ENCODE assay signal across 15 cellular contexts in the genomic region with DNA sequence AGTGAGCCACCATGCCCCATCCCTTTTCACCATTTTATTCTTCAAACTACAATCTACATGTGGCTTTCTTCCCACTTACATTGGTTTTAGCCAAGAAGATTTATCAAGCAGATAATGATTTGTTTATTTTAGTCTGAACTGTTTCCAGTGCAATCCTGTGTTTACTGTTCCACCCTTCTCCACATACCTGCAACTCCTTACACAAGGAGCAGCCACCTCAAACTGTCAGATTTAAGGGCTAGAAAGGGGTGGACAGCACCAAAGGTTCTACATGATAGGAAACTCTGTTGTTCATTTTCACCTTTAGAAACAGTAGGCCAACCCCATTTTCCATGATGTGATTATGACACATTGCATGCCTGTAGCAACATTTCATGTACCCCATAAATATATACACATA. TPM values are rescaled to one million over a fixed set of nuclear protein-coding genes. Genes with fewer than 3 reads are reported as not detected.
DNase-seq lines count a peak whose midpoint lies in the region; ATAC-seq, FAIRE-seq and TF ChIP-seq lines count a peak whose summit lies in the region.
"Had no signal": no experiment of that assay in that cellular context is flagged by ENCODE, and none has a peak within 500 bp of the region (broad histone marks: within the 10 kb centered on the region; RNA-seq: fewer than 3 reads in every experiment).

No MANE protein-coding gene starts in this region.

- H3K27ac Mint-ChIP-seq in IgD-negative memory B cell, result peak overlapping the region in 2 of 3 donors; percentile 67 to 86
- H3K27ac Mint-ChIP-seq in nephron, result no peak overlapping the region

- H3K4me2 ChIP-seq in SK-N-SH, result peak overlapping the region; percentile 81
- H3K4me2 ChIP-seq in GM12878 (ENCODE audit: control insufficient read depth, insufficient read depth), result peak overlapping the region; percentile 99; the same call in 1 of the 2 replicates

- CTCF ChIA-PET in SK-N-SH (lab: Yijun Ruan, JAX), result no interaction called here
- CTCF ChIA-PET in GM12878 (lab: Yijun Ruan, JAX), result interaction anchor here (4.6 to 6.4 kb wide), 2 partner anchors 15 to 16 kb away, joined by 23 to 66 read pairs; partner anchors contain the start of gene RPL27

- RAD21 ChIA-PET in GM12878 (lab: Charles Lee; ENCODE audit: unreplicated experiment), result no interaction called here

- H3K9me2 ChIP-seq in SK-N-SH, result no peaks in the 10 kb centered on the region

- no TSS peak for BruUV-seq in GM12878 (replicated peaks; lab: Mats Ljungman, UMichigan)

- in situ Hi-C loops in GM12878 (cut with MboI), result no loop called here

- no peak for TF ChIP-seq POLR2A in GM12878 (IDR thresholded peaks at IDR 0.05; ENCODE audit: low read depth, low read length)

- H4K20me1 ChIP-seq in SK-N-SH (ENCODE audit: insufficient read depth) (peaks cover 5% of the 10 kb centered on the region; the same call in 1 of the 2 replicates), GM12878 (ENCODE audit: control insufficient read depth, insufficient read depth) (no peaks in the 10 kb centered on the region)

- H2AFZ ChIP-seq in SK-N-SH (ENCODE audit: low read depth) (no peak overlapping the region), GM12878 (ENCODE audit: control insufficient read depth, low read depth, low read length) (no peak overlapping the region)

- no peak overlapping the region for H3K9ac ChIP-seq in SK-N-SH
- H3K9ac ChIP-seq in GM12878 (ENCODE audit: control insufficient read depth, insufficient read depth, low read length), result no peak overlapping the region

- H3K4me1 ChIP-seq in SK-N-SH (ENCODE audit: control insufficient read depth in 1 of 2, insufficient read depth in 2 of 2, low read depth in 1 of 2, low read length in 1 of 2) (peaks cover 10 to 12% of the 10 kb centered on the region in 2 experiments; a peak in 2 of 4 replicates), GM12878 (ENCODE audit: control insufficient read depth, insufficient read depth, low read length) (peaks cover 29% of the 10 kb centered on the region)

- H3K4me1 Mint-ChIP-seq in IgD-negative memory B cell (peaks cover 22 to 37% (median 35%) of the 10 kb centered on the region in 3 donors), nephron (peaks cover 25% of the 10 kb centered on the region)

- TF ChIP-seq CTCF in SK-N-SH (IDR thresholded peaks at IDR 0.05) (no peak), GM12878 (IDR thresholded peaks at IDR 0.05 in 2 of 3, conservative IDR thresholded peaks at IDR 0.05 in 1 of 3; ENCODE audit: control insufficient read depth in 2 of 3, extremely low read depth in 1 of 3, insufficient read depth in 1 of 3, low read depth in 3 of 3, low read length in 3 of 3) (no peak), nephron (IDR thresholded peaks at IDR 0.05; ENCODE audit: unreplicated experiment in 3 of 3) (no peak)

- intact Hi-C loops in GM12878 (cut with micrococcal nuclease; ENCODE audit: unreplicated experiment), result no loop called here
- intact Hi-C loops in head of caudate nucleus (cut with DNase I), result no loop called here

- SMC1A ChIA-PET in GM12878 (lab: Charles Lee; ENCODE audit: uncharacterized antibody, unreplicated experiment), result no interaction called here

- TF ChIP-seq EP300 in SK-N-SH (IDR thresholded peaks at IDR 0.05; ENCODE audit: borderline replicate concordance in 1 of 2, low read depth in 1 of 2, low read length in 1 of 2) (no peak), GM12878 (IDR thresholded peaks at IDR 0.05; ENCODE audit: borderline replicate concordance in 1 of 2, control insufficient read depth in 1 of 2, low read depth in 2 of 2, low read length in 2 of 2) (no peak)

- peaks cover 11 to 23% of the 10 kb centered on the region in 2 experiments for H3K36me3 ChIP-seq in SK-N-SH (replicated peaks in 1 of 2; ENCODE audit: control insufficient read depth in 1 of 2, insufficient read depth in 2 of 2, low read length in 1 of 2)
- peaks cover 1 to 7% of the 10 kb centered on the region in 2 experiments for H3K36me3 ChIP-seq in GM12878 (ENCODE audit: control insufficient read depth in 2 of 2, insufficient read depth in 2 of 2, low read length in 1 of 2)

- H3F3A ChIP-seq in SK-N-SH (replicated peaks; ENCODE audit: insufficient read depth), result peaks cover 8% of the 10 kb centered on the region

- H3K9me3 Mint-ChIP-seq in IgD-negative memory B cell (no peaks in the 10 kb centered on the region), nephron (no peaks in the 10 kb centered on the region)

- H3K36me3 Mint-ChIP-seq in IgD-negative memory B cell, result peaks cover 3% of the 10 kb centered on the region
- peaks cover 23% of the 10 kb centered on the region for H3K36me3 Mint-ChIP-seq in nephron (ENCODE audit: low read depth)

- POLR2A ChIA-PET in SK-N-SH (lab: Yijun Ruan, JAX), result interaction anchor here (1.5 kb wide), 1 partner anchor 16 kb away, joined by 4 read pairs; the partner anchor contains the start of gene RPL27
- POLR2A ChIA-PET in GM12878 (lab: Charles Lee), result no interaction called here

- H3K27me3 ChIP-seq in SK-N-SH (ENCODE audit: insufficient read depth), result no peaks in the 10 kb centered on the region
- H3K27me3 ChIP-seq in GM12878 (replicated peaks in 1 of 2; ENCODE audit: control insufficient read depth in 2 of 2, insufficient read depth in 2 of 2, low read length in 1 of 2), result no peaks in the 10 kb centered on the region
- H3K27me3 ChIP-seq: adrenal gland, thyroid gland had no signal

- peaks cover 66% of the 10 kb centered on the region for H3K79me2 ChIP-seq in SK-N-SH (ENCODE audit: insufficient read depth)
- peaks cover 43% of the 10 kb centered on the region for H3K79me2 ChIP-seq in GM12878 (ENCODE audit: control insufficient read depth, insufficient read depth, low read length)

- H3K9me3 ChIP-seq in SK-N-SH, result no peaks in the 10 kb centered on the region
- H3K9me3 ChIP-seq in GM12878 (replicated peaks; ENCODE audit: control insufficient read depth, insufficient read depth, low read length), result no peaks in the 10 kb centered on the region
- H3K9me3 ChIP-seq: adrenal gland, MG63, thyroid gland had no signal

- TF ChIP-seq RAD21 in SK-N-SH (IDR thresholded peaks at IDR 0.05; ENCODE audit: low read length), result no peak
- TF ChIP-seq RAD21 in GM12878 (IDR thresholded peaks at IDR 0.05; ENCODE audit: insufficient read depth, low read depth, low read length), result no peak

- H3K27ac ChIP-seq in SK-N-SH (ENCODE audit: low read depth in 2 of 2, low read length in 1 of 2) (no peak overlapping the region), GM12878 (ENCODE audit: control insufficient read depth, insufficient read depth) (no peak overlapping the region)
- H3K27ac ChIP-seq: adrenal gland had no signal

- no peak for FAIRE-seq in GM12878 (lab: Jason Lieb, UNC)
- FAIRE-seq: endometrium had no signal

- H3K4me3 ChIP-seq in SK-N-SH (ENCODE audit: low read depth in 2 of 2, low read length in 1 of 2) (no peak overlapping the region; a peak in 1 of 4 replicates), GM12878 (peak overlapping the region; percentile 94)
- H3K4me3 ChIP-seq: thyroid gland had no signal

- no peaks in the 10 kb centered on the region for H3K27me3 Mint-ChIP-seq in IgD-negative memory B cell
- no peaks in the 10 kb centered on the region for H3K27me3 Mint-ChIP-seq in nephron (ENCODE audit: low read depth)

- ATAC-seq in SK-N-SH treated with all-trans-retinoic acid at 6 μM for 48 hours (no peak), GM12878 (no peak)
- ATAC-seq: sciatic nerve had no signal

- DNase-seq in SK-N-SH (no peak), GM12878 (ENCODE audit: low read depth, low spot score) (no peak), head of caudate nucleus (no peak), SKM-1 treated with dmso at 0.1 percent for 144 hours (lab: John Stamatoyannopoulos, UW; ENCODE audit: unreplicated experiment) (no peak), COLO668 (lab: John Stamatoyannopoulos, UW; ENCODE audit: unreplicated experiment) (no peak)
- DNase-seq: 8988T; activated CD4-positive, CD25-positive, alpha-beta regulatory T cell; adrenal gland; MG63; thyroid gland had no signal

- peak overlapping the region; percentile 33 to 92 (median 76) for H3K4me3 Mint-ChIP-seq in IgD-negative memory B cell
- H3K4me3 Mint-ChIP-seq in nephron, result peak overlapping the region; percentile 92 to 95 (median 95)

RNA-seq across cellular contexts. Expression of gene RUNDC1, which starts 1.9 kb away (rescaled TPM):
- polyA plus RNA-seq in SK-N-SH (2012; rRNA removed), result 9.0 and 9.5 TPM in 2 replicates
- polyA plus RNA-seq in SK-N-SH (2012; cell fraction: cytosol; rRNA removed), result 6.1 and 7.4 TPM in 2 replicates
- polyA plus RNA-seq in SK-N-SH (2012; cell fraction: nucleus; rRNA removed), result 10.4 and 11.6 TPM in 2 replicates
- polyA plus RNA-seq in IgD-negative memory B cell, result 24.0 TPM
- total RNA-seq in GM12878 (2013; cell fraction: nucleolus; rRNA removed), result 68.6 and 75.5 TPM in 2 replicates
- total RNA-seq in GM12878 (2014; rRNA removed), result 8.1 and 8.3 TPM in 2 replicates
- 5.7 and 5.9 TPM in 2 replicates for total RNA-seq in GM12878 (2014; rRNA removed; fragmentation: Illumina TruSeq; extraction: Trizol)
- 9.0 and 9.5 TPM in 2 replicates for total RNA-seq in GM12878 (2021)
- polyA plus RNA-seq in GM12878 (2011; ENCODE audit: low read depth), result 6.1 TPM
- 10.7 and 15.6 TPM in 2 replicates for polyA plus RNA-seq in GM12878 (2011; rRNA removed)
- polyA plus RNA-seq in GM12878 (2011; cell fraction: cytosol; rRNA removed), result 12.6 and 14.7 TPM in 2 replicates
- 11.4 and 15.9 TPM in 2 replicates for polyA plus RNA-seq in GM12878 (2011; cell fraction: nucleus; rRNA removed)
- 8.3 and 11.7 TPM in 2 replicates for polyA plus RNA-seq in GM12878 (2012)
- 6.1 and 8.2 TPM in 2 replicates for polyA plus RNA-seq in GM12878 (2014; fragmentation: Illumina TruSeq; extraction: Trizol)
- 1 to 10 TPM; 2.9 to 3.0 TPM for polyA plus RNA-seq in GM12878 (2014; fragmentation: Nextera tagmentation; extraction: Ambion mirVana)
- 7.1 and 7.2 TPM in 2 replicates for polyA plus RNA-seq in GM12878 (2014; rRNA removed)
- 1 to 10 TPM; 8.7 to 9.6 TPM for polyA plus RNA-seq in GM12878 (2016; fragmentation: Nextera tagmentation; extraction: Ambion mirVana)
- 22.2 and 26.2 TPM in 2 replicates for polyA minus RNA-seq in GM12878 (2011; rRNA and poly(A)+ RNA removed)
- polyA minus RNA-seq in GM12878 (2011; cell fraction: cytosol; rRNA and poly(A)+ RNA removed), result 4.7 and 5.6 TPM in 2 replicates
- 8.2 and 14.3 TPM in 2 replicates for polyA minus RNA-seq in GM12878 (2011; cell fraction: nucleus; rRNA and poly(A)+ RNA removed)

RNA-seq across cellular contexts. Expression of gene PTGES3L, which starts 2.4 kb away (rescaled TPM):
- polyA plus RNA-seq in SK-N-SH (2012; rRNA removed), result 1.4 and 1.7 TPM in 2 replicates
- 1.7 TPM in 2 replicates for polyA plus RNA-seq in SK-N-SH (2012; cell fraction: cytosol; rRNA removed)
- 1.9 and 2.6 TPM in 2 replicates for polyA plus RNA-seq in SK-N-SH (2012; cell fraction: nucleus; rRNA removed)
- 1.4 TPM for polyA plus RNA-seq in IgD-negative memory B cell
- 5.3 and 6.7 TPM in 2 replicates for total RNA-seq in GM12878 (2013; cell fraction: nucleolus; rRNA removed)
- total RNA-seq in GM12878 (2014; rRNA removed), result 0.11 and 0.38 TPM in 2 replicates
- total RNA-seq in GM12878 (2014; rRNA removed; fragmentation: Illumina TruSeq; extraction: Trizol), result 0.40 and 0.46 TPM in 2 replicates
- total RNA-seq in GM12878 (2021), result 0.51 and 0.62 TPM in 2 replicates
- 1.6 TPM for polyA plus RNA-seq in GM12878 (2011; ENCODE audit: low read depth)
- 1.6 and 1.8 TPM in 2 replicates for polyA plus RNA-seq in GM12878 (2011; rRNA removed)
- polyA plus RNA-seq in GM12878 (2011; cell fraction: cytosol; rRNA removed), result 1.0 and 1.1 TPM in 2 replicates
- polyA plus RNA-seq in GM12878 (2011; cell fraction: nucleus; rRNA removed), result 2.4 and 2.7 TPM in 2 replicates
- 1.8 and 2.1 TPM in 2 replicates for polyA plus RNA-seq in GM12878 (2012)
- polyA plus RNA-seq in GM12878 (2014; fragmentation: Illumina TruSeq; extraction: Trizol), result 0.68 and 0.73 TPM in 2 replicates
- 1 to 10 TPM in 1 of 2 experiments, under 1 TPM in 1; 0.58 to 1.3 TPM for polyA plus RNA-seq in GM12878 (2014; fragmentation: Nextera tagmentation; extraction: Ambion mirVana)
- 0.94 and 1.3 TPM in 2 replicates for polyA plus RNA-seq in GM12878 (2014; rRNA removed)
- 1 to 10 TPM; 1.9 to 2.3 TPM for polyA plus RNA-seq in GM12878 (2016; fragmentation: Nextera tagmentation; extraction: Ambion mirVana)
- 2.7 and 2.9 TPM in 2 replicates for polyA minus RNA-seq in GM12878 (2011; rRNA and poly(A)+ RNA removed)
- polyA minus RNA-seq in GM12878 (2011; cell fraction: cytosol; rRNA and poly(A)+ RNA removed), result 0.52 and 1.5 TPM in 2 replicates
- polyA minus RNA-seq in GM12878 (2011; cell fraction: nucleus; rRNA and poly(A)+ RNA removed), result 3.3 and 5.4 TPM in 2 replicates

RNA-seq across cellular contexts. Expression of gene RPL27, which starts 16.0 kb away (rescaled TPM):
- 4,890 and 6,383 TPM in 2 replicates for polyA plus RNA-seq in SK-N-SH (2012; rRNA removed)
- 5,586 and 7,027 TPM in 2 replicates for polyA plus RNA-seq in SK-N-SH (2012; cell fraction: cytosol; rRNA removed)
- 1,500 and 1,605 TPM in 2 replicates for polyA plus RNA-seq in SK-N-SH (2012; cell fraction: nucleus; rRNA removed)
- 2,481 TPM for polyA plus RNA-seq in IgD-negative memory B cell
- 190 and 218 TPM in 2 replicates for total RNA-seq in GM12878 (2013; cell fraction: nucleolus; rRNA removed)
- 2,683 and 2,694 TPM in 2 replicates for total RNA-seq in GM12878 (2014; rRNA removed)
- 3,457 and 3,568 TPM in 2 replicates for total RNA-seq in GM12878 (2014; rRNA removed; fragmentation: Illumina TruSeq; extraction: Trizol)
- 1,748 and 1,834 TPM in 2 replicates for total RNA-seq in GM12878 (2021)
- 4,159 TPM for polyA plus RNA-seq in GM12878 (2011; ENCODE audit: low read depth)
- 5,833 and 6,934 TPM in 2 replicates for polyA plus RNA-seq in GM12878 (2011; rRNA removed)
- polyA plus RNA-seq in GM12878 (2011; cell fraction: cytosol; rRNA removed), result 3,548 and 5,355 TPM in 2 replicates
- polyA plus RNA-seq in GM12878 (2011; cell fraction: nucleus; rRNA removed), result 1,437 and 1,774 TPM in 2 replicates
- 4,995 and 5,015 TPM in 2 replicates for polyA plus RNA-seq in GM12878 (2012)
- polyA plus RNA-seq in GM12878 (2014; fragmentation: Illumina TruSeq; extraction: Trizol), result 5,212 and 5,530 TPM in 2 replicates
- polyA plus RNA-seq in GM12878 (2014; fragmentation: Nextera tagmentation; extraction: Ambion mirVana), result 1,000 to 10,000 TPM; 4,376 to 4,686 TPM
- 3,489 and 4,101 TPM in 2 replicates for polyA plus RNA-seq in GM12878 (2014; rRNA removed)
- 1,000 to 10,000 TPM; 2,215 to 2,394 TPM for polyA plus RNA-seq in GM12878 (2016; fragmentation: Nextera tagmentation; extraction: Ambion mirVana)
- 802 and 808 TPM in 2 replicates for polyA minus RNA-seq in GM12878 (2011; rRNA and poly(A)+ RNA removed)
- 414 and 501 TPM in 2 replicates for polyA minus RNA-seq in GM12878 (2011; cell fraction: cytosol; rRNA and poly(A)+ RNA removed)
- polyA minus RNA-seq in GM12878 (2011; cell fraction: nucleus; rRNA and poly(A)+ RNA removed), result 173 and 223 TPM in 2 replicates

RNA-seq across cellular contexts. Expression of gene AARSD1, which starts 18.0 kb away (rescaled TPM):
- polyA plus RNA-seq in SK-N-SH (2012; rRNA removed) (52.0 and 59.4 TPM in 2 replicates), IgD-negative memory B cell (48.9 TPM), GM12878 (2011; rRNA removed) (54.5 and 59.6 TPM in 2 replicates), GM12878 (2014; fragmentation: Illumina TruSeq; extraction: Trizol) (42.2 and 52.1 TPM in 2 replicates), GM12878 (2014; fragmentation: Nextera tagmentation; extraction: Ambion mirVana) (10 to 100 TPM; 32.2 to 53.6 TPM), GM12878 (2014; rRNA removed) (54.6 and 58.6 TPM in 2 replicates), GM12878 (2016; fragmentation: Nextera tagmentation; extraction: Ambion mirVana) (10 to 100 TPM; 84.1 to 86.2 TPM)
- 41.0 and 45.6 TPM in 2 replicates for polyA plus RNA-seq in SK-N-SH (2012; cell fraction: cytosol; rRNA removed)
- 103 and 110 TPM in 2 replicates for polyA plus RNA-seq in SK-N-SH (2012; cell fraction: nucleus; rRNA removed)
- total RNA-seq in GM12878 (2013; cell fraction: nucleolus; rRNA removed), result 47.7 and 51.8 TPM in 2 replicates
- total RNA-seq in GM12878 (2014; rRNA removed) (37.5 and 39.0 TPM in 2 replicates), GM12878 (2014; rRNA removed; fragmentation: Illumina TruSeq; extraction: Trizol) (41.7 and 42.3 TPM in 2 replicates), GM12878 (2021) (38.6 and 41.7 TPM in 2 replicates)
- 39.0 TPM for polyA plus RNA-seq in GM12878 (2011; ENCODE audit: low read depth)
- polyA plus RNA-seq in GM12878 (2011; cell fraction: cytosol; rRNA removed), result 56.4 and 61.5 TPM in 2 replicates
- 68.6 and 80.8 TPM in 2 replicates for polyA plus RNA-seq in GM12878 (2011; cell fraction: nucleus; rRNA removed)
- 43.1 and 54.2 TPM in 2 replicates for polyA plus RNA-seq in GM12878 (2012)
- 46.6 and 47.1 TPM in 2 replicates for polyA minus RNA-seq in GM12878 (2011; rRNA and poly(A)+ RNA removed)
- 11.0 and 13.6 TPM in 2 replicates for polyA minus RNA-seq in GM12878 (2011; cell fraction: cytosol; rRNA and poly(A)+ RNA removed)
- polyA minus RNA-seq in GM12878 (2011; cell fraction: nucleus; rRNA and poly(A)+ RNA removed), result 29.0 and 49.4 TPM in 2 replicates

RNA-seq across cellular contexts. Expression of gene IFI35, which starts 24.3 kb away (rescaled TPM):
- polyA plus RNA-seq in SK-N-SH (2012; rRNA removed), result 15.7 and 17.6 TPM in 2 replicates
- 9.8 and 12.8 TPM in 2 replicates for polyA plus RNA-seq in SK-N-SH (2012; cell fraction: cytosol; rRNA removed)
- 17.8 and 19.4 TPM in 2 replicates for polyA plus RNA-seq in SK-N-SH (2012; cell fraction: nucleus; rRNA removed)
- polyA plus RNA-seq in IgD-negative memory B cell, result 63.7 TPM
- 23.9 and 25.7 TPM in 2 replicates for total RNA-seq in GM12878 (2013; cell fraction: nucleolus; rRNA removed)
- total RNA-seq in GM12878 (2014; rRNA removed), result 80.0 and 81.1 TPM in 2 replicates
- total RNA-seq in GM12878 (2014; rRNA removed; fragmentation: Illumina TruSeq; extraction: Trizol), result 30.7 and 35.5 TPM in 2 replicates
- total RNA-seq in GM12878 (2021), result 61.3 and 63.8 TPM in 2 replicates
- 62.5 TPM for polyA plus RNA-seq in GM12878 (2011; ENCODE audit: low read depth)
- polyA plus RNA-seq in GM12878 (2011; rRNA removed), result 50.9 and 66.8 TPM in 2 replicates
- 104 and 125 TPM in 2 replicates for polyA plus RNA-seq in GM12878 (2011; cell fraction: cytosol; rRNA removed)
- polyA plus RNA-seq in GM12878 (2011; cell fraction: nucleus; rRNA removed), result 117 and 118 TPM in 2 replicates
- polyA plus RNA-seq in GM12878 (2012), result 67.4 and 67.6 TPM in 2 replicates
- polyA plus RNA-seq in GM12878 (2014; fragmentation: Illumina TruSeq; extraction: Trizol), result 25.6 and 57.7 TPM in 2 replicates
- polyA plus RNA-seq in GM12878 (2014; fragmentation: Nextera tagmentation; extraction: Ambion mirVana), result 10 to 100 TPM; 18.4 to 24.4 TPM
- polyA plus RNA-seq in GM12878 (2014; rRNA removed), result 69.8 and 81.6 TPM in 2 replicates
- 10 to 100 TPM; 82.9 to 92.2 TPM for polyA plus RNA-seq in GM12878 (2016; fragmentation: Nextera tagmentation; extraction: Ambion mirVana)
- 29.8 and 57.8 TPM in 2 replicates for polyA minus RNA-seq in GM12878 (2011; rRNA and poly(A)+ RNA removed)
- 16.7 and 22.4 TPM in 2 replicates for polyA minus RNA-seq in GM12878 (2011; cell fraction: cytosol; rRNA and poly(A)+ RNA removed)
- 19.8 and 24.9 TPM in 2 replicates for polyA minus RNA-seq in GM12878 (2011; cell fraction: nucleus; rRNA and poly(A)+ RNA removed)

Comparison
In these comparisons a context has a peak if more than half of its experiments do, and no peak if none do; other contexts are left out.
1. H3K27ac Mint-ChIP-seq: peak in IgD-negative memory B cell (2 of 3); none in nephron (0 of 3).